ENCODE assay signal across 8 cellular contexts in genomic region chr4:6986067-6986780, GRCh38. TPM values are rescaled to one million over a fixed set of nuclear protein-coding genes. Genes with fewer than 3 reads are reported as not detected.
A peak's percentile ranks its signal among the peaks of the same experiment; 100 is the strongest.
DNase-seq lines count a peak whose midpoint lies in the region; ATAC-seq lines count a peak whose summit lies in the region.

No MANE protein-coding gene starts in this region.

- peaks cover 3% of the 10 kb centered on the region for H3K36me3 Mint-ChIP-seq in activated naive CD8-positive, alpha-beta T cell treated with anti-CD3 and anti-CD28 coated beads, Interleukin-2, amount 50 U/mL, for 24 hours (ENCODE audit: low read depth)

- H3K4me3 Mint-ChIP-seq in activated naive CD8-positive, alpha-beta T cell treated with anti-CD3 and anti-CD28 coated beads, Interleukin-2, amount 50 U/mL, for 24 hours = peak overlapping the region; percentile 96

- peaks cover 70% of the 10 kb centered on the region for H3K4me1 Mint-ChIP-seq in activated naive CD8-positive, alpha-beta T cell treated with anti-CD3 and anti-CD28 coated beads, Interleukin-2, amount 50 U/mL, for 24 hours

- no peaks in the 10 kb centered on the region for H3K9me3 Mint-ChIP-seq in activated naive CD8-positive, alpha-beta T cell treated with anti-CD3 and anti-CD28 coated beads, Interleukin-2, amount 50 U/mL, for 24 hours

- H3K27me3 Mint-ChIP-seq in activated naive CD8-positive, alpha-beta T cell treated with anti-CD3 and anti-CD28 coated beads, Interleukin-2, amount 50 U/mL, for 24 hours = no peaks in the 10 kb centered on the region

- intact Hi-C loops in left cardiac atrium (cut with DNase I) = loop anchor here in 1 of 2 donors (2.0 to 10.0 kb wide), 3 partner anchors 59 to 81 kb away; partner anchors contain the start of genes GRPEL1, TADA2B and TBC1D14

- H3K27ac Mint-ChIP-seq in activated naive CD8-positive, alpha-beta T cell treated with anti-CD3 and anti-CD28 coated beads, Interleukin-2, amount 50 U/mL, for 24 hours = peak overlapping the region; percentile 89

- DNase-seq in CMK (ENCODE audit: low read depth) = peak; percentile 24
- peak; percentile 22 for DNase-seq in HS-27A (ENCODE audit: low read depth)
- DNase-seq in activated naive CD8-positive, alpha-beta T cell treated with anti-CD3 and anti-CD28 coated beads, Interleukin-2, amount 50 U/mL, for 24 hours = no peak
- peak; percentile 53 for DNase-seq in left cardiac atrium
- DNase-seq in putamen (ENCODE audit: low spot score) = peak; percentile 68
- DNase-seq in NCI-H510A (lab: John Stamatoyannopoulos, UW) = no peak

- ATAC-seq in GM19372 (IDR thresholded peaks at IDR 0.05; ENCODE audit: low read depth, unreplicated experiment) (peak; percentile 15), left cardiac atrium (peak; percentile 43 to 48), HG02938 (IDR thresholded peaks at IDR 0.05; ENCODE audit: unreplicated experiment) (no peak)
- ATAC-seq in activated naive CD8-positive, alpha-beta T cell treated with anti-CD3 and anti-CD28 coated beads, Interleukin-2, amount 50 U/mL, for 24 hours = peak; percentile 3

RNA-seq across cellular contexts. Expression of gene TADA2B, which starts 56.9 kb away (rescaled TPM):
- 10 to 100 TPM; 23.2 to 30.7 TPM for total RNA-seq in left cardiac atrium

Comparison
In these comparisons a context has a peak if more than half of its experiments do, and no peak if none do; other contexts are left out.
1. DNase-seq: peak in CMK (single experiment), HS-27A (single experiment), left cardiac atrium (single experiment) and putamen (single experiment); none in activated naive CD8-positive, alpha-beta T cell treated with anti-CD3 and anti-CD28 coated beads, Interleukin-2, amount 50 U/mL, for 24 hours (single experiment) and NCI-H510A (single experiment).